In genomic region chr1:61049850-61050540, GRCh38 we compare ENCODE assay signal across 8 cellular contexts. TPM values are rescaled to one million over a fixed set of nuclear protein-coding genes. Genes with fewer than 3 reads are reported as not detected.
DNase-seq lines count a peak whose midpoint lies in the region; ATAC-seq and TF ChIP-seq lines count a peak whose summit lies in the region.

No MANE protein-coding gene starts in this region.

- H3K9ac ChIP-seq in fibroblast of lung (ENCODE audit: insufficient read depth, low read length), result peak overlapping the region; percentile 40

- in situ Hi-C loops in Panc1 (cut with HindIII; ENCODE audit: low pct_unique_long_range_greater_than_20kb, low sequenced_read_pairs), result no loop called here

- no peaks in the 10 kb centered on the region for H3K9me3 ChIP-seq in Panc1 (ENCODE audit: control insufficient read depth, insufficient read depth, low read depth, low read length)
- no peaks in the 10 kb centered on the region for H3K9me3 ChIP-seq in fibroblast of lung (ENCODE audit: control insufficient read depth, insufficient read depth, low read depth, low read length)

- CTCF ChIA-PET in Panc1 (lab: Charles Lee), result interaction anchor here (0.6 to 2.0 kb wide), 13 partner anchors 11 to 633 kb away, joined by 3 to 9 read pairs (median 3); partner anchors contain the start of gene NFIA

- peaks cover 48% of the 10 kb centered on the region for H3K27me3 Mint-ChIP-seq in activated T-helper 1 cell treated with anti-CD3 and anti-CD28 coated beads, Interleukin-12 subunit alpha, Interleukin-12 subunit beta, Interleukin-2, Interleukin-4 antibody, amounts not matched to agents 30 ng/mL and 10 ng/mL and 1 ng/mL, durations not matched to agents 14 hours and 24 hours and 36 hours (ENCODE audit: insufficient read depth)
- H3K27me3 Mint-ChIP-seq in naive B cell, result peaks cover 55 to 64% (median 64%) of the 10 kb centered on the region in 3 donors

- H3K36me3 ChIP-seq in Panc1 (ENCODE audit: control insufficient read depth, insufficient read depth, low read length), result no peaks in the 10 kb centered on the region
- H3K36me3 ChIP-seq in fibroblast of lung (ENCODE audit: control insufficient read depth, insufficient read depth, low read length), result no peaks in the 10 kb centered on the region

- intact Hi-C loops in Panc1 (cut with micrococcal nuclease; ENCODE audit: unreplicated experiment), result loop anchor here (10.0 kb wide), 1 partner anchor 405 kb away; no protein-coding TSS in a partner anchor
- intact Hi-C loops in activated T-helper 1 cell treated with anti-CD3 and anti-CD28 coated beads, Interleukin-12 subunit alpha, Interleukin-12 subunit beta, Interleukin-2, Interleukin-4 antibody, amounts not matched to agents 30 ng/mL and 10 ng/mL and 1 ng/mL, durations not matched to agents 14 hours and 24 hours and 36 hours (cut with micrococcal nuclease), result loop anchor here (1.0 to 5.0 kb wide), 7 partner anchors 8 to 803 kb away; no protein-coding TSS in a partner anchor

- H2AFZ ChIP-seq in fibroblast of lung (ENCODE audit: low read length), result peak overlapping the region; percentile 55

- POLR2A ChIA-PET in Panc1 (lab: Charles Lee), result interaction anchor here (0.6 kb wide), 3 partner anchors 34 to 678 kb away, joined by 4 read pairs; no protein-coding TSS in a partner anchor

- H3K4me3 ChIP-seq in Panc1 (ENCODE audit: low read depth in 2 of 2, low read length in 2 of 2), result peak overlapping the region; percentile 70 to 76
- peak overlapping the region; percentile 58 to 78 (median 65) for H3K4me3 ChIP-seq in fibroblast of lung (replicated peaks in 1 of 4; ENCODE audit: control extremely low read depth in 1 of 4, insufficient read depth in 1 of 4, low read depth in 3 of 4, low read length in 4 of 4)

- TF ChIP-seq CTCF in Panc1 (IDR thresholded peaks at IDR 0.05), result peak; percentile 96
- TF ChIP-seq CTCF in fibroblast of lung (conservative IDR thresholded peaks at IDR 0.05 in 1 of 2, IDR thresholded peaks at IDR 0.05 in 1 of 2; ENCODE audit: low read depth in 1 of 2, low read length in 2 of 2), result peak; percentile 93 to 95

- no TSS peak for BruUV-seq in Panc1 (replicated peaks; lab: Mats Ljungman, UMichigan)

- no peaks in the 10 kb centered on the region for H3K27me3 ChIP-seq in Panc1 (ENCODE audit: control insufficient read depth, insufficient read depth, low read length)
- H3K27me3 ChIP-seq in fibroblast of lung (ENCODE audit: control insufficient read depth, insufficient read depth, low read length), result peaks cover 7% of the 10 kb centered on the region

- H3K27ac Mint-ChIP-seq in activated T-helper 1 cell treated with anti-CD3 and anti-CD28 coated beads, Interleukin-12 subunit alpha, Interleukin-12 subunit beta, Interleukin-2, Interleukin-4 antibody, amounts not matched to agents 30 ng/mL and 10 ng/mL and 1 ng/mL, durations not matched to agents 14 hours and 24 hours and 36 hours, result no peak overlapping the region
- no peak overlapping the region for H3K27ac Mint-ChIP-seq in naive B cell

- DNase-seq in CMK (ENCODE audit: low read depth) (peak; percentile 87), Panc1 (ENCODE audit: low read depth, low spot score) (peak; percentile 75), fibroblast of lung (ENCODE audit: low read depth in 2 of 2) (peak; percentile 61 to 83), naive B cell (peak; percentile 76)
- peak; percentile 81 for DNase-seq in activated T-helper 1 cell treated with anti-CD3 and anti-CD28 coated beads, Interleukin-12 subunit alpha, Interleukin-12 subunit beta, Interleukin-2, Interleukin-4 antibody, amounts not matched to agents 30 ng/mL and 10 ng/mL and 1 ng/mL, durations not matched to agents 14 hours and 24 hours and 36 hours (ENCODE audit: low spot score)
- peak; percentile 64 to 77 for DNase-seq in stimulated activated CD8-positive, alpha-beta memory T cell treated with anti-CD3 and anti-CD28 coated beads, Interleukin-7, amount 100 ng/mL, for 48 hours (ENCODE audit: extremely low read depth in 1 of 2, low read depth in 1 of 2)

- peaks cover 25% of the 10 kb centered on the region for H3K4me1 ChIP-seq in Panc1 (ENCODE audit: control insufficient read depth, insufficient read depth, low read length)
- H3K4me1 ChIP-seq in fibroblast of lung (ENCODE audit: control insufficient read depth, extremely low read depth, insufficient read depth, low read length), result peaks cover 3% of the 10 kb centered on the region

- H3K4me1 Mint-ChIP-seq in activated T-helper 1 cell treated with anti-CD3 and anti-CD28 coated beads, Interleukin-12 subunit alpha, Interleukin-12 subunit beta, Interleukin-2, Interleukin-4 antibody, amounts not matched to agents 30 ng/mL and 10 ng/mL and 1 ng/mL, durations not matched to agents 14 hours and 24 hours and 36 hours (ENCODE audit: low read depth), result peaks cover 31% of the 10 kb centered on the region
- H3K4me1 Mint-ChIP-seq in naive B cell, result peaks cover 12 to 30% (median 28%) of the 10 kb centered on the region in 3 donors

- H4K20me1 ChIP-seq in fibroblast of lung (ENCODE audit: control insufficient read depth, extremely low read depth, insufficient read depth, low read length), result no peaks in the 10 kb centered on the region

- peaks cover 2% of the 10 kb centered on the region for H3K36me3 Mint-ChIP-seq in activated T-helper 1 cell treated with anti-CD3 and anti-CD28 coated beads, Interleukin-12 subunit alpha, Interleukin-12 subunit beta, Interleukin-2, Interleukin-4 antibody, amounts not matched to agents 30 ng/mL and 10 ng/mL and 1 ng/mL, durations not matched to agents 14 hours and 24 hours and 36 hours (ENCODE audit: low read depth)
- no peaks in the 10 kb centered on the region for H3K36me3 Mint-ChIP-seq in naive B cell

- H3K4me3 Mint-ChIP-seq in activated T-helper 1 cell treated with anti-CD3 and anti-CD28 coated beads, Interleukin-12 subunit alpha, Interleukin-12 subunit beta, Interleukin-2, Interleukin-4 antibody, amounts not matched to agents 30 ng/mL and 10 ng/mL and 1 ng/mL, durations not matched to agents 14 hours and 24 hours and 36 hours, result peak overlapping the region; percentile 74
- H3K4me3 Mint-ChIP-seq in naive B cell, result peak overlapping the region; percentile 78 to 91 (median 86)

- peak; percentile 88 for TF ChIP-seq RAD21 in Ishikawa (IDR thresholded peaks at IDR 0.05; ENCODE audit: low read depth)

- no peak for TF ChIP-seq EP300 in Ishikawa (IDR thresholded peaks at IDR 0.05; ENCODE audit: borderline replicate concordance)

- H3K9me3 Mint-ChIP-seq in activated T-helper 1 cell treated with anti-CD3 and anti-CD28 coated beads, Interleukin-12 subunit alpha, Interleukin-12 subunit beta, Interleukin-2, Interleukin-4 antibody, amounts not matched to agents 30 ng/mL and 10 ng/mL and 1 ng/mL, durations not matched to agents 14 hours and 24 hours and 36 hours, result no peaks in the 10 kb centered on the region
- no peaks in the 10 kb centered on the region for H3K9me3 Mint-ChIP-seq in naive B cell

- peak; percentile 90 for ATAC-seq in GM21447 (IDR thresholded peaks at IDR 0.05; ENCODE audit: unreplicated experiment)
- ATAC-seq in Panc1, result peak; percentile 87
- ATAC-seq in naive B cell (ENCODE audit: low read depth in 2 of 2), result peak; percentile 76 to 82

- H3K27ac ChIP-seq in Panc1 (ENCODE audit: low read length) (peak overlapping the region; percentile 77), fibroblast of lung (ENCODE audit: insufficient read depth, low read length) (peak overlapping the region; percentile 13)

- H3K79me2 ChIP-seq in fibroblast of lung (ENCODE audit: control insufficient read depth, insufficient read depth, low read length), result no peaks in the 10 kb centered on the region

- peak overlapping the region; percentile 58 for H3K4me2 ChIP-seq in fibroblast of lung (ENCODE audit: extremely low read depth, insufficient read depth, low read length)

TF ChIP-seq in Ishikawa, 13 proteins besides CTCF, POLR2A, EP300 and RAD21 (continues in another document):
- no peak for TF ChIP-seq YY1 (IDR thresholded peaks at IDR 0.05; ENCODE audit: low read depth)
- TF ChIP-seq CEBPB (IDR thresholded peaks at IDR 0.05), result no peak
- TF ChIP-seq TAF1 (IDR thresholded peaks at IDR 0.05; ENCODE audit: low read depth), result no peak; the same call in 1 of the 2 replicates
- no peak for TF ChIP-seq FOXM1 (IDR thresholded peaks at IDR 0.05; ENCODE audit: borderline replicate concordance, low read depth)
- TF ChIP-seq CREB1 (IDR thresholded peaks at IDR 0.05; ENCODE audit: low read depth), result no peak
- TF ChIP-seq ZBTB7A (IDR thresholded peaks at IDR 0.05; ENCODE audit: low read depth), result peak; percentile 77; the same call in 1 of the 2 replicates
- no peak; the same call in 1 of the 2 replicates for TF ChIP-seq NFIC (IDR thresholded peaks at IDR 0.05)
- 0 out of 2 replicates have a peak, but pooled peaks have one; percentile 7 for TF ChIP-seq EGR1 (IDR thresholded peaks at IDR 0.05)

RNA-seq across cellular contexts. Expression of gene NFIA, which starts 32.4 kb away (rescaled TPM):
- total RNA-seq in Panc1 (2021; ENCODE audit: unreplicated experiment) (20.9 TPM), fibroblast of lung (5.4 TPM in 2 replicates)
- polyA plus RNA-seq in Panc1 (2012; ENCODE audit: insufficient read length), result 6.6 TPM
- total RNA-seq in activated T-helper 1 cell treated with anti-CD3 and anti-CD28 coated beads, Interleukin-12 subunit alpha, Interleukin-12 subunit beta, Interleukin-2, Interleukin-4 antibody, amounts not matched to agents 30 ng/mL and 10 ng/mL and 1 ng/mL, durations not matched to agents 14 hours and 24 hours and 36 hours, result 0.41 and 0.69 TPM in 2 replicates
- polyA plus RNA-seq in fibroblast of lung (10.9 and 11.0 TPM in 2 replicates), naive B cell (ENCODE audit: low read depth in 6 of 6) (1 to 10 TPM in 4 of 6 donors, under 1 TPM in 2; 0.77 to 5.7 (median 1.4) TPM)
- polyA plus RNA-seq in fibroblast of lung (2012), result 3.9 and 5.6 TPM in 2 replicates
- 22.5 and 43.5 TPM in 2 replicates for polyA minus RNA-seq in fibroblast of lung (ENCODE audit: low replicate concordance)

Comparison
In these comparisons a context has a peak if more than half of its experiments do, and no peak if none do; other contexts are left out.
1. Peak in every context shown above with its lines: DNase-seq, ATAC-seq, H3K4me3 ChIP-seq and H3K27ac ChIP-seq.